Comparison of ENCODE assay signal across 33 cellular contexts in the genomic region with DNA sequence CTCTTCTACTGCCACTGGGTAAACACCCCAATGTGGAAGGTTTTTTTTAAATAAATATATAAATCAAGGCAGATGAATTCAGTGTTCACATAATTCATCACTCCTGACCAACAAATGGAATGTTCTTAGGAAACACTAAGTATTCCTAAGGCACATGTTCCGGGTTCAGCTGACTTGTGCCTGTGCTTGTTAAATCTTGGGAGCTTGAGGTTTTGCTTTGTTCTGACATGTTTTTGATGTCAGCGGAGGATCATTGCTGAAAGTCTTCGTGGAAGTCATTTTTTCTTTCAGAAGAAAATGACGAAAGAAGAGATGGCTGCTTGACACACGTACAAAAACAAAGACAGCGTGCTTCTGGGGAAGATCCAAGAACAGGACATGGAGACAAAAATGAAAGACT.
"Had no signal": no experiment of that assay in that cellular context is flagged by ENCODE, and none has a peak within 500 bp of the region (broad histone marks: within the 10 kb centered on the region; RNA-seq: fewer than 3 reads in every experiment).

No MANE protein-coding gene starts in this region.

- DNase-seq: activated CD4-positive, alpha-beta memory T cell treated with anti-CD3 and anti-CD28 coated beads, Interleukin-2, amount 10 ng/mL, durations not matched to agents 7 days and 5 days; activated CD4-positive, alpha-beta T cell treated with anti-CD3 and anti-CD28 coated beads for 1 hour; activated CD4-positive, alpha-beta T cell treated with anti-CD3 and anti-CD28 coated beads for 48 hours; activated CD4-positive, CD25-positive, alpha-beta regulatory T cell; activated CD8-positive, alpha-beta memory T cell treated with anti-CD3 and anti-CD28 coated beads for 24 hours; activated CD8-positive, alpha-beta memory T cell treated with anti-CD3 and anti-CD28 coated beads, Interleukin-2, amount 10 ng/mL, durations not matched to agents 7 days and 5 days; activated CD8-positive, alpha-beta memory T cell treated with anti-CD3 and anti-CD28 coated beads, Interleukin-2, amount 50 U/mL, for 48 hours; activated effector memory CD4-positive, alpha-beta T cell treated with Interleukin-2 at 50 U/mL for 16 hours; activated naive CD4-positive, alpha-beta T cell treated with anti-CD3 and anti-CD28 coated beads, Interleukin-2, amount 10 ng/mL, durations not matched to agents 7 days and 5 days; activated naive CD8-positive, alpha-beta T cell treated with anti-CD3 and anti-CD28 coated beads, Interleukin-2, amount 50 U/mL, for 24 hours; activated T-cell treated with anti-CD3 and anti-CD28 coated beads, Interleukin-2, amount 50 U/mL, for 48 hours; amniotic stem cell; caudate nucleus; cerebellar nuclear complex; MG63; NCI-H1048; NCI-H1105 treated with DMSO at 0.1 percent for 48 hours; NCI-H1436; NCI-H1694; NCI-H1930; NCI-H2081 treated with DMSO at 0.1 percent for 48 hours; NCI-H510A; NCI-H526; NCI-H748 treated with DMSO at 0.1 percent for 48 hours; NK-92 treated with Interleukin-12 subunit alpha and Interleukin-12 subunit beta, amount 100 ng/mL, for 24 hours; PC-3; Peyer's patch; Right ventricle myocardium superior; RPMI8226; T1000; WERI-Rb-1 had no signal

- H3K9me3 ChIP-seq: ascending aorta, MG63, Peyer's patch had no signal

- ATAC-seq: activated CD8-positive, alpha-beta memory T cell treated with anti-CD3 and anti-CD28 coated beads, Interleukin-2, amount 10 ng/mL, durations not matched to agents 7 days and 5 days; activated naive CD8-positive, alpha-beta T cell treated with anti-CD3 and anti-CD28 coated beads, Interleukin-2, amount 50 U/mL, for 24 hours; K562; PC-3 had no signal

- FAIRE-seq: K562 had no signal

- H3K4me3 ChIP-seq: ascending aorta, K562, MG63, Peyer's patch had no signal

- H3K4me1 ChIP-seq: ascending aorta, Peyer's patch had no signal

- H3K27me3 ChIP-seq: ascending aorta, MG63, Peyer's patch had no signal

- H3K36me3 ChIP-seq: ascending aorta, MG63, Peyer's patch, WERI-Rb-1 had no signal

- H3K27ac ChIP-seq: ascending aorta, Peyer's patch, WERI-Rb-1 had no signal
